8 cellular contexts compared by ENCODE assay signal in the genomic region with DNA sequence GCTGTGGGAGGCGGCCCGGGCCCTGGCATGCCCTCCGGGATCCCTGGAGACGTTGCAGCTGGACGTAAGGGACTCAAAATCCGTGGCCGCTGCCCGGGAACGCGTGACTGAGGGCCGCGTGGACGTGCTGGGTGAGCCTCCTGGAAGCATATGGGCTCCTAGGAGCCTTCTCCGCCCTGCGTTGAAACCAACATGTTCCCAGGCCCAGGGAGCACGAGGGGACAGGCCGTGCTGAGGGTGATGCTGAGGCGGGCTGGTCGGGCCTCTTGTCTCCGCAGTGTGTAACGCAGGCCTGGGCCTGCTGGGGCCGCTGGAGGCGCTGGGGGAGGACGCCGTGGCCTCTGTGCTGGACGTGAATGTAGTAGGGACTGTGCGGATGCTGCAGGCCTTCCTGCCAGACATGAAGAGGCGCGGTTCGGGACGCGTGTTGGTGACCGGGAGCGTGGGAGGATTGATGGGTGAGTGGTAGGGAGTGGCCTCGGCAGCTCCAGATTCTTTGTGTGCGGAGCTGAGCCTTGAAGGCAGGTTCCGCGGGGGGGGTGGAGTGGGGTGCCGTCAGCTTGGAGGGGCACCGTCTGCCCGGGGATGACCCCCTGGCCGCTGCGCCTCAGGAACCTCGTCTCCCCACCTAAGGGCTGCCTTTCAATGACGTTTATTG. TPM values are rescaled to one million over a fixed set of nuclear protein-coding genes. Genes with fewer than 3 reads are reported as not detected.
DNase-seq lines count a peak whose midpoint lies in the region; ATAC-seq and TF ChIP-seq lines count a peak whose summit lies in the region.

No MANE protein-coding gene starts in this region.

- H3K27me3 ChIP-seq in gastrocnemius medialis (no peaks in the 10 kb centered on the region), body of pancreas (no peaks in the 10 kb centered on the region)

- in situ Hi-C loops in gastrocnemius medialis (cut with MboI; ENCODE audit: low sequenced_read_pairs in 4 of 4), result no loop called here

- ATAC-seq in gastrocnemius medialis (no peak), HG03457 (IDR thresholded peaks at IDR 0.05; ENCODE audit: unreplicated experiment) (no peak), body of pancreas (no peak)

- H3K4me3 ChIP-seq in GM12864 (ENCODE audit: low read depth, low read length) (peak overlapping the region; percentile 87), fibroblast of mammary gland (ENCODE audit: control insufficient read depth, low read depth, low read length) (peak overlapping the region; percentile 82), gastrocnemius medialis (peak overlapping the region in 2 of 4 donors; percentile 73 to 97), body of pancreas (no peak overlapping the region)

- H3K36me3 ChIP-seq in gastrocnemius medialis (no peaks in the 10 kb centered on the region), body of pancreas (replicated peaks in 1 of 2; ENCODE audit: insufficient read depth in 1 of 2, low read depth in 2 of 2) (no peaks in the 10 kb centered on the region)

- DNase-seq in GM12864 (ENCODE audit: low read depth) (no peak), SK-N-DZ (ENCODE audit: low spot score) (peak; percentile 47), fibroblast of mammary gland (ENCODE audit: low read depth) (peak; percentile 78), gastrocnemius medialis (no peak), LoVo (ENCODE audit: low spot score) (no peak), OCI-M2 (lab: John Stamatoyannopoulos, UW; ENCODE audit: unreplicated experiment) (no peak), body of pancreas (no peak)

- H3K4me1 ChIP-seq in gastrocnemius medialis (peaks cover 13 to 21% of the 10 kb centered on the region in 2 donors), body of pancreas (peaks cover 37% of the 10 kb centered on the region)

- H3K9me3 ChIP-seq in gastrocnemius medialis (no peaks in the 10 kb centered on the region), body of pancreas (no peaks in the 10 kb centered on the region)

- TF ChIP-seq CTCF in GM12864 (IDR thresholded peaks at IDR 0.05; ENCODE audit: low read depth, low read length, missing control alignments) (no peak), fibroblast of mammary gland (conservative IDR thresholded peaks at IDR 0.05; ENCODE audit: control insufficient read depth, insufficient read depth, low read depth, low read length) (peak; percentile 31), gastrocnemius medialis (IDR thresholded peaks at IDR 0.05 in 4 of 5, conservative IDR thresholded peaks at IDR 0.05 in 1 of 5) (no peak), body of pancreas (IDR thresholded peaks at IDR 0.05) (no peak)

- WGBS in body of pancreas, 2 donors, result 74 to 86% methylated on average over 17 to 42 of the region's 45 CpGs

- intact Hi-C loops in gastrocnemius medialis (cut with DNase I; ENCODE audit: low total_unique reads), result no loop called here
- intact Hi-C loops in body of pancreas (cut with DNase I), result no loop called here

- TF ChIP-seq POLR2A in gastrocnemius medialis (IDR thresholded peaks at IDR 0.05) (no peak), body of pancreas (IDR thresholded peaks at IDR 0.05) (no peak)

- H3K27ac ChIP-seq in gastrocnemius medialis (peak overlapping the region in 3 of 4 donors; percentile 89 to 91 (median 90)), body of pancreas (peak overlapping the region in 1 of 4 donors; percentile 94)

RNA-seq across cellular contexts. Expression of a gene that starts 0.6 kb away (rescaled TPM):
- 0.33 and 1.2 TPM in 2 replicates for polyA plus RNA-seq in SK-N-DZ (2014; cell fraction: cytosol; rRNA removed)
- 0.76 and 1.3 TPM in 2 replicates for polyA plus RNA-seq in SK-N-DZ (2014; cell fraction: nucleus; rRNA removed)
- total RNA-seq in gastrocnemius medialis, result under 1 TPM in 3 of 4 donors, not detected in 1; 0.33 to 0.66 (median 0.47) TPM
- 1 to 10 TPM in 1 of 2 donors, under 1 TPM in 1; 0.78 to 9.2 TPM for total RNA-seq in body of pancreas

RNA-seq across cellular contexts. Expression of a gene that starts 8.7 kb away (rescaled TPM):
- 33.3 and 40.2 TPM in 2 replicates for polyA plus RNA-seq in SK-N-DZ (2014; cell fraction: cytosol; rRNA removed)
- polyA plus RNA-seq in SK-N-DZ (2014; cell fraction: nucleus; rRNA removed), result 89.3 TPM in 2 replicates
- total RNA-seq in gastrocnemius medialis (10 to 100 TPM; 22.4 to 39.9 (median 27.5) TPM), body of pancreas (10 to 100 TPM; 24.1 to 60.6 TPM)

RNA-seq across cellular contexts. Expression of a gene that starts 13.6 kb away (rescaled TPM):
- polyA plus RNA-seq in SK-N-DZ (2014; cell fraction: cytosol; rRNA removed), result 26.7 and 32.4 TPM in 2 replicates
- polyA plus RNA-seq in SK-N-DZ (2014; cell fraction: nucleus; rRNA removed), result 75.7 and 102 TPM in 2 replicates
- total RNA-seq in gastrocnemius medialis, result 10 to 100 TPM; 49.7 to 81.9 (median 53.8) TPM
- 10 to 100 TPM; 24.9 to 28.7 TPM for total RNA-seq in body of pancreas

RNA-seq across cellular contexts. Expression of a gene that starts 17.2 kb away (rescaled TPM):
- 44.3 and 63.8 TPM in 2 replicates for polyA plus RNA-seq in SK-N-DZ (2014; cell fraction: cytosol; rRNA removed)
- polyA plus RNA-seq in SK-N-DZ (2014; cell fraction: nucleus; rRNA removed), result 96.3 and 104 TPM in 2 replicates
- total RNA-seq in gastrocnemius medialis (10 to 100 TPM; 16.4 to 30.1 (median 24.1) TPM), body of pancreas (100 to 1,000 TPM in 1 of 2 donors, 10 to 100 TPM in 1; 46.4 to 110 TPM)

RNA-seq across cellular contexts. Expression of a gene that starts 24.2 kb away (rescaled TPM):
- polyA plus RNA-seq in SK-N-DZ (2014; cell fraction: cytosol; rRNA removed), result 49.3 and 53.6 TPM in 2 replicates
- 83.5 and 85.1 TPM in 2 replicates for polyA plus RNA-seq in SK-N-DZ (2014; cell fraction: nucleus; rRNA removed)
- total RNA-seq in gastrocnemius medialis (1 to 10 TPM in 2 of 4 donors, under 1 TPM in 2; 0.46 to 2.7 (median 1.4) TPM), body of pancreas (1 to 10 TPM in 1 of 2 donors, not detected in 1; 2.1 TPM)

Comparison
In these comparisons a context has a peak if more than half of its experiments do, and no peak if none do; other contexts are left out.
1. DNase-seq: peak in SK-N-DZ (single experiment) and fibroblast of mammary gland (single experiment); none in GM12864 (single experiment), gastrocnemius medialis (0 of 2), LoVo (single experiment), OCI-M2 (single experiment) and body of pancreas (0 of 4).
2. H3K4me3 ChIP-seq: peak in GM12864 (single experiment) and fibroblast of mammary gland (single experiment); none in body of pancreas (0 of 2).